ENCODE assay signal across 19 cellular contexts in the genomic region with DNA sequence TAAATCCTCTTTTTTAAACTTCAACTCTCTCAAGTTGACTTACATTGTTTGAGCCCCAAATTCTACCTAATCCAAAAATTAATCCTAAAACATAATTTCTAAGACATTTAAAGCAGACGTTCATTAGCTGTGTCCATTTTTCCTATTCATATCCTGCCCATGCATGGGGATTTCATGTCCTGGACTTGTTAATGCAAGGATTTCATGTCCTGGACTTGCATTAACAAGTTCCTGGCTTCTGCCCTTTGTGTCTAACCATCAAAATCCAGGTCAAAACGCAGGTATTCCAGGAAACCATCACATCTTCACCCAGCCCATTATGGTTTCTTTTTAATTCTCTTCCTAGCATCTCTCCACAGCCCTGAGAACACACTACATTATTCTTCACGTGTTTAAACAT.
DNase-seq lines count a peak whose midpoint lies in the region; ATAC-seq, FAIRE-seq and TF ChIP-seq lines count a peak whose summit lies in the region.
"Had no signal": no experiment of that assay in that cellular context is flagged by ENCODE, and none has a peak within 500 bp of the region (broad histone marks: within the 10 kb centered on the region; RNA-seq: fewer than 3 reads in every experiment).

No MANE protein-coding gene starts in this region.

- H3K4me1 ChIP-seq in psoas muscle: no peaks in the 10 kb centered on the region
- H3K4me1 ChIP-seq: BLaER1, Caco-2, HAP-1 had no signal

- H3K27ac ChIP-seq in epithelial cell of prostate (peak overlapping the region; percentile 47), psoas muscle (no peak overlapping the region)
- H3K27ac ChIP-seq: BLaER1, C4-2B had no signal

- H3K36me3 Mint-ChIP-seq in mesothelial cell of epicardium (peaks cover 2% of the 10 kb centered on the region), endothelial cell (ENCODE audit: low read depth, unreplicated experiment) (no peaks in the 10 kb centered on the region)
- H3K36me3 Mint-ChIP-seq: CD4-positive, CD25-positive, alpha-beta regulatory T cell; CD8-positive, alpha-beta T cell had no signal

- no peak overlapping the region for H3K4me3 ChIP-seq in bronchial epithelial cell (ENCODE audit: low read depth, low read length)
- H3K4me3 ChIP-seq in psoas muscle: no peak overlapping the region
- H3K4me3 ChIP-seq: BLaER1, GM23338, HAP-1 had no signal

- H3K27ac Mint-ChIP-seq in mesothelial cell of epicardium: peak overlapping the region; percentile 43
- H3K27ac Mint-ChIP-seq in endothelial cell (ENCODE audit: unreplicated experiment): no peak overlapping the region
- H3K27ac Mint-ChIP-seq: B cell; CD4-positive, CD25-positive, alpha-beta regulatory T cell; CD8-positive, alpha-beta T cell; GM23338; HFFc6 had no signal

- no peaks in the 10 kb centered on the region for H3K9me3 ChIP-seq in psoas muscle
- H3K9me3 ChIP-seq: BLaER1, Caco-2, HAP-1 had no signal

- no peaks in the 10 kb centered on the region for H3K27me3 Mint-ChIP-seq in mesothelial cell of epicardium (ENCODE audit: low read depth)
- no peaks in the 10 kb centered on the region for H3K27me3 Mint-ChIP-seq in endothelial cell (ENCODE audit: unreplicated experiment)
- H3K27me3 Mint-ChIP-seq: B cell had no signal

- no peaks in the 10 kb centered on the region for H3K36me3 ChIP-seq in bronchial epithelial cell (ENCODE audit: control insufficient read depth, insufficient read depth, low read length)
- no peaks in the 10 kb centered on the region for H3K36me3 ChIP-seq in psoas muscle (ENCODE audit: insufficient read depth in 1 of 2, low read depth in 1 of 2)
- H3K36me3 ChIP-seq: BLaER1, HAP-1 had no signal

- intact Hi-C loops in psoas muscle (cut with DNase I): no loop called here

- no peak for FAIRE-seq in bronchial epithelial cell (lab: Jason Lieb, UNC)
- FAIRE-seq: GM12891, GM18507 had no signal

- H3K4me1 Mint-ChIP-seq in mesothelial cell of epicardium (peaks cover 45% of the 10 kb centered on the region), endothelial cell (ENCODE audit: unreplicated experiment) (no peaks in the 10 kb centered on the region)
- H3K4me1 Mint-ChIP-seq: B cell; CD4-positive, CD25-positive, alpha-beta regulatory T cell had no signal

- H3K27me3 ChIP-seq in bronchial epithelial cell (ENCODE audit: control insufficient read depth, insufficient read depth, low read length) (no peaks in the 10 kb centered on the region), psoas muscle (ENCODE audit: insufficient read depth in 3 of 3, low read length in 2 of 3) (no peaks in the 10 kb centered on the region)
- H3K27me3 ChIP-seq: BLaER1 had no signal

- no peak for ATAC-seq in psoas muscle
- ATAC-seq: CD8-positive, alpha-beta T cell; GM23338 had no signal

- DNase-seq in bronchial epithelial cell (ENCODE audit: low read depth) (peak; percentile 87), epithelial cell of prostate (ENCODE audit: low read depth, low spot score) (peak; percentile 5), mesothelial cell of epicardium (ENCODE audit: low spot score in 2 of 2, unreplicated experiment in 2 of 2) (no peak), psoas muscle (no peak), endothelial cell (ENCODE audit: low spot score) (no peak), DMS79 (lab: John Stamatoyannopoulos, UW) (no peak)
- DNase-seq: Caco-2; CD4-positive, CD25-positive, alpha-beta regulatory T cell; CD8-positive, alpha-beta T cell; DMS79 treated with DMSO at 0.1 percent for 48 hours; GF-D8; HFFc6 had no signal

- H3K9me3 Mint-ChIP-seq in mesothelial cell of epicardium: peaks cover 16% of the 10 kb centered on the region
- H3K9me3 Mint-ChIP-seq in endothelial cell (ENCODE audit: unreplicated experiment): no peaks in the 10 kb centered on the region
- H3K9me3 Mint-ChIP-seq: GM23338, HFFc6 had no signal

- TF ChIP-seq CTCF in bronchial epithelial cell (IDR thresholded peaks at IDR 0.05; ENCODE audit: insufficient read depth, low read length, severe bottlenecking) (no peak), mesothelial cell of epicardium (IDR thresholded peaks at IDR 0.05; ENCODE audit: unreplicated experiment) (no peak), psoas muscle (IDR thresholded peaks at IDR 0.05) (no peak), endothelial cell (IDR thresholded peaks at IDR 0.05; ENCODE audit: unreplicated experiment) (no peak)

- WGBS in psoas muscle, 3 donors: 68 to 76% (median 69%) methylated on average over 3 of the region's 3 CpGs

- H3K4me3 Mint-ChIP-seq in mesothelial cell of epicardium (no peak overlapping the region), endothelial cell (ENCODE audit: unreplicated experiment) (no peak overlapping the region)
- H3K4me3 Mint-ChIP-seq: B cell; CD4-positive, CD25-positive, alpha-beta regulatory T cell; CD8-positive, alpha-beta T cell; GM23338; HFFc6 had no signal

Comparison
In these comparisons a context has a peak if more than half of its experiments do, and no peak if none do; other contexts are left out.
1. DNase-seq: peak in bronchial epithelial cell (single experiment) and epithelial cell of prostate (single experiment); none in mesothelial cell of epicardium (0 of 2), psoas muscle (0 of 2), endothelial cell (single experiment) and DMS79 (single experiment).